1 cellular context compared by ENCODE assay signal in the genomic region with DNA sequence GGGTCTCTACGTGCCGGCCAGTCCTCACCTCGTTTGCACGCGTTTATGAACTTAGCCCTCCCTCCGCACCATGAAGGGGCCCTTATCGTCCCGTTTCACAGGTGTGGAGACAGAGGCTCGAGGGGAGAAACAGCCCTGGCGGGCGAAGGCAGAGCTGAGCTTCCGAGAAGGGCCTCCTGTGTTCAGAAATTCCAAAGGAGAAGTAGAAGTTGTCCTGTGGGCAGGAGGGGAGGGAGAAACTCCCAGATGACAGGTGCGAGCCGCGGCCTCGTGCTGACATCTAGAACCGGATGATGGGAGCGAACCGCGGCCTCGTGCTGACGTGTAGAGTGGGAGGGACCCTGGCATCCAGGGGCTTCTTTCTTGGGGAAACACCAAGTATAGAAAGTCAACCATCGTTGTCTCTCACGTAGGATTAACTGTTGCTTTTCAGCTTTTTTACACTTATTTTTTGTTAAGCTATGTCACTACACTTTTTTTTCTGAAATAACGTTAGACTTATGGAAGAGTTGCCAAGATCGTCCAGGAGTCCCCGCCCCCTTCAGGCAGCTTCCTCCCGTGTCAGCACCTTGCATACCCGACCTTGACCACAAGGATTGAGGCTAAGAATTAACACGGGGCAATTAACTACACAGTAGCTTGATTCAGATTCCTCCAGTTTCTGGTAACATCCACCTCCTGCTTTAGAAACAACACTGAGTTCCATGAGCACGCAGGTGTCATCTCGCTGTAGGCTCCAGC.
TF ChIP-seq lines count a peak whose summit lies in the region.

No MANE protein-coding gene starts in this region.

TF ChIP-seq in WTC11, 78 proteins besides CTCF, POLR2A, EP300 and RAD21 (continued from another document):
- TF ChIP-seq, protein P1, sequence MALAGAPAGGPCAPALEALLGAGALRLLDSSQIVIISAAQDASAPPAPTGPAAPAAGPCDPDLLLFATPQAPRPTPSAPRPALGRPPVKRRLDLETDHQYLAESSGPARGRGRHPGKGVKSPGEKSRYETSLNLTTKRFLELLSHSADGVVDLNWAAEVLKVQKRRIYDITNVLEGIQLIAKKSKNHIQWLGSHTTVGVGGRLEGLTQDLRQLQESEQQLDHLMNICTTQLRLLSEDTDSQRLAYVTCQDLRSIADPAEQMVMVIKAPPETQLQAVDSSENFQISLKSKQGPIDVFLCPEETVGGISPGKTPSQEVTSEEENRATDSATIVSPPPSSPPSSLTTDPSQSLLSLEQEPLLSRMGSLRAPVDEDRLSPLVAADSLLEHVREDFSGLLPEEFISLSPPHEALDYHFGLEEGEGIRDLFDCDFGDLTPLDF (CRISPR knock-in tag; IDR thresholded peaks at IDR 0.05), result no peak
- TF ChIP-seq, protein P2, sequence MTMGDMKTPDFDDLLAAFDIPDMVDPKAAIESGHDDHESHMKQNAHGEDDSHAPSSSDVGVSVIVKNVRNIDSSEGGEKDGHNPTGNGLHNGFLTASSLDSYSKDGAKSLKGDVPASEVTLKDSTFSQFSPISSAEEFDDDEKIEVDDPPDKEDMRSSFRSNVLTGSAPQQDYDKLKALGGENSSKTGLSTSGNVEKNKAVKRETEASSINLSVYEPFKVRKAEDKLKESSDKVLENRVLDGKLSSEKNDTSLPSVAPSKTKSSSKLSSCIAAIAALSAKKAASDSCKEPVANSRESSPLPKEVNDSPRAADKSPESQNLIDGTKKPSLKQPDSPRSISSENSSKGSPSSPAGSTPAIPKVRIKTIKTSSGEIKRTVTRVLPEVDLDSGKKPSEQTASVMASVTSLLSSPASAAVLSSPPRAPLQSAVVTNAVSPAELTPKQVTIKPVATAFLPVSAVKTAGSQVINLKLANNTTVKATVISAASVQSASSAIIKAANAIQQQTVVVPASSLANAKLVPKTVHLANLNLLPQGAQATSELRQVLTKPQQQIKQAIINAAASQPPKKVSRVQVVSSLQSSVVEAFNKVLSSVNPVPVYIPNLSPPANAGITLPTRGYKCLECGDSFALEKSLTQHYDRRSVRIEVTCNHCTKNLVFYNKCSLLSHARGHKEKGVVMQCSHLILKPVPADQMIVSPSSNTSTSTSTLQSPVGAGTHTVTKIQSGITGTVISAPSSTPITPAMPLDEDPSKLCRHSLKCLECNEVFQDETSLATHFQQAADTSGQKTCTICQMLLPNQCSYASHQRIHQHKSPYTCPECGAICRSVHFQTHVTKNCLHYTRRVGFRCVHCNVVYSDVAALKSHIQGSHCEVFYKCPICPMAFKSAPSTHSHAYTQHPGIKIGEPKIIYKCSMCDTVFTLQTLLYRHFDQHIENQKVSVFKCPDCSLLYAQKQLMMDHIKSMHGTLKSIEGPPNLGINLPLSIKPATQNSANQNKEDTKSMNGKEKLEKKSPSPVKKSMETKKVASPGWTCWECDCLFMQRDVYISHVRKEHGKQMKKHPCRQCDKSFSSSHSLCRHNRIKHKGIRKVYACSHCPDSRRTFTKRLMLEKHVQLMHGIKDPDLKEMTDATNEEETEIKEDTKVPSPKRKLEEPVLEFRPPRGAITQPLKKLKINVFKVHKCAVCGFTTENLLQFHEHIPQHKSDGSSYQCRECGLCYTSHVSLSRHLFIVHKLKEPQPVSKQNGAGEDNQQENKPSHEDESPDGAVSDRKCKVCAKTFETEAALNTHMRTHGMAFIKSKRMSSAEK (CRISPR knock-in tag; IDR thresholded peaks at IDR 0.05; ENCODE audit: borderline replicate concordance), result no peak
- TF ChIP-seq TEAD4 (CRISPR knock-in tag; IDR thresholded peaks at IDR 0.05), result no peak
- TF ChIP-seq ATF1 (CRISPR knock-in tag; IDR thresholded peaks at IDR 0.05), result no peak
- no peak for TF ChIP-seq ZNF219 (CRISPR knock-in tag; IDR thresholded peaks at IDR 0.05; ENCODE audit: borderline replicate concordance)
- TF ChIP-seq ZNF416 (CRISPR knock-in tag; IDR thresholded peaks at IDR 0.05), result no peak
